Comparison of ENCODE assay signal across 18 cellular contexts in the genomic region with DNA sequence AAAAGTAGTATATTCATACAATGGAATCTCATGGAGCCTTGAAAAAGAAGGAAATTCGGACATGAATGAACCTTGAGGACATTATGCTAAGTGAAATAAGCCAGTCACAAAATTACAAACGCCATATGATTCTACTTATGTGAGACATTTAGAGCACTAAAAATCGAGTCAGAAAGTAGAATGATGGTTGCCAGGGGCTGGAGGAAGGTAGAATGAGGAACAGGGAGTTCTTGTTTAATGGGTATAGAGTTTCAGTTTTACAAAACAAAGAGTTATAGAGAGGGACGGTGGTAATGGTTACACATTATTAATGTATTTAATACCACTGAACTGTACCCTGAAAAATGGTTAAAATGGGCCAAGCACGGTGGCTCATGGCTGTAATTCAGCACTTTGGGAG. TPM values are rescaled to one million over a fixed set of nuclear protein-coding genes. Genes with fewer than 3 reads are reported as not detected.
A peak's percentile ranks its signal among the peaks of the same experiment; 100 is the strongest.
DNase-seq lines count a peak whose midpoint lies in the region; ATAC-seq, FAIRE-seq and TF ChIP-seq lines count a peak whose summit lies in the region.
"Had no signal": no experiment of that assay in that cellular context is flagged by ENCODE, and none has a peak within 500 bp of the region (broad histone marks: within the 10 kb centered on the region; RNA-seq: fewer than 3 reads in every experiment).

No MANE protein-coding gene starts in this region.

- peaks cover 0 to 2% of the 10 kb centered on the region in 2 experiments; a peak in 1 of 4 replicates for H3K36me3 ChIP-seq in GM12878 (ENCODE audit: control insufficient read depth in 2 of 2, insufficient read depth in 2 of 2, low read length in 1 of 2)
- H3K36me3 ChIP-seq: upper lobe of right lung had no signal

- intact Hi-C loops in GM12878 (cut with micrococcal nuclease; ENCODE audit: unreplicated experiment) = no loop called here

- H3K4me3 ChIP-seq in GM12878 (peak overlapping the region; percentile 38; the same call in 1 of the 2 replicates), foreskin fibroblast (ENCODE audit: low read depth in 1 of 2, low read length in 2 of 2) (no peak overlapping the region)
- H3K4me3 ChIP-seq: BLaER1 treated with 17β-estradiol and CSF1 and Interleukin-3, amounts not matched to agents 10 nM and 100 nM; upper lobe of right lung had no signal

- in situ Hi-C loops in GM12878 (cut with MboI) = no loop called here

- no peaks in the 10 kb centered on the region for H4K20me1 ChIP-seq in GM12878 (ENCODE audit: control insufficient read depth, insufficient read depth)

- RAD21 ChIA-PET in GM12878 (lab: Charles Lee; ENCODE audit: unreplicated experiment) = interaction anchor here (1.3 to 2.3 kb wide), 3 partner anchors 22 to 105 kb away, joined by 3 to 9 read pairs (median 3); no protein-coding TSS in a partner anchor

- no peak overlapping the region for H3K9ac ChIP-seq in GM12878 (ENCODE audit: control insufficient read depth, insufficient read depth, low read length)
- H3K9ac ChIP-seq: BLaER1 treated with 17β-estradiol and CSF1 and Interleukin-3, amounts not matched to agents 10 nM and 100 nM had no signal

- H3K27ac ChIP-seq in GM12878 (ENCODE audit: control insufficient read depth, insufficient read depth) = peak overlapping the region; percentile 70
- H3K27ac ChIP-seq: BLaER1 treated with 17β-estradiol and CSF1 and Interleukin-3, amounts not matched to agents 10 nM and 100 nM; epithelial cell of prostate; upper lobe of right lung had no signal

- H3K9me3 ChIP-seq in GM12878 (replicated peaks; ENCODE audit: control insufficient read depth, insufficient read depth, low read length) = peaks cover 10% of the 10 kb centered on the region
- H3K9me3 ChIP-seq: upper lobe of right lung had no signal

- TF ChIP-seq CTCF in GM12878 (IDR thresholded peaks at IDR 0.05 in 2 of 3, conservative IDR thresholded peaks at IDR 0.05 in 1 of 3; ENCODE audit: control insufficient read depth in 2 of 3, extremely low read depth in 1 of 3, insufficient read depth in 1 of 3, low read depth in 3 of 3, low read length in 3 of 3) (no peak), foreskin fibroblast (IDR thresholded peaks at IDR 0.05; ENCODE audit: low read depth, low read length) (no peak)

- POLR2A ChIA-PET in GM12878 (lab: Charles Lee) = interaction anchor here (0.6 to 1.3 kb wide), 2 partner anchors 15 to 51 kb away, joined by 3 to 5 read pairs; no protein-coding TSS in a partner anchor

- no TSS peak for BruUV-seq in GM12878 (replicated peaks; lab: Mats Ljungman, UMichigan)

- no peak for TF ChIP-seq POLR2A in GM12878 (IDR thresholded peaks at IDR 0.05; ENCODE audit: low read depth, low read length)

- no peak overlapping the region for H2AFZ ChIP-seq in GM12878 (ENCODE audit: control insufficient read depth, low read depth, low read length)

- FAIRE-seq in GM12878 (lab: Jason Lieb, UNC) = peak; percentile 74
- FAIRE-seq: islet of Langerhans had no signal

- CTCF ChIA-PET in GM12878 (lab: Yijun Ruan, JAX) = interaction anchor here (0.9 to 1.4 kb wide), 2 partner anchors 8 to 159 kb away, joined by 3 read pairs; no protein-coding TSS in a partner anchor

- peak; percentile 84 for ATAC-seq in GM18861 (IDR thresholded peaks at IDR 0.05; ENCODE audit: unreplicated experiment)
- ATAC-seq in GM21515 (IDR thresholded peaks at IDR 0.05; ENCODE audit: unreplicated experiment) = peak; percentile 61
- ATAC-seq in HG03108 (IDR thresholded peaks at IDR 0.05; ENCODE audit: unreplicated experiment) = peak; percentile 86
- peak; percentile 98 for ATAC-seq in GM12878
- ATAC-seq in activated CD4-positive, CD25-positive, alpha-beta regulatory T cell treated with anti-CD3 and anti-CD28 coated beads, Interleukin-2, amount 50 U/mL, for 24 hours = no peak
- ATAC-seq: sciatic nerve, upper lobe of right lung had no signal

- H3K79me2 ChIP-seq in GM12878 (ENCODE audit: control insufficient read depth, insufficient read depth, low read length) = peaks cover 90% of the 10 kb centered on the region

- WGBS in GM12878 (ENCODE audit: insufficient coverage, insufficient replicate concordance, low lambda C conversion rate, missing lambda C conversion rate) = 6% methylated on average over 5 of the region's 5 CpGs

- H3K4me2 ChIP-seq in GM12878 (ENCODE audit: control insufficient read depth, insufficient read depth) = peak overlapping the region; percentile 75

- DNase-seq in GM12878 (ENCODE audit: low read depth, low spot score) = peak; percentile 69
- DNase-seq in activated CD4-positive, CD25-positive, alpha-beta regulatory T cell (lab: John Stamatoyannopoulos, UW) = no peak
- no peak for DNase-seq in stimulated activated naive CD4-positive, alpha-beta T cell treated with Interleukin-2 at 50 U/mL for 16 hours (lab: John Stamatoyannopoulos, UW)
- DNase-seq in foreskin fibroblast = no peak
- DNase-seq: activated CD4-positive, alpha-beta T cell treated with anti-CD3 and anti-CD28 coated beads, Interleukin-2, amount 50 U/mL, for 48 hours; DND-41; NCI-H187 treated with DMSO at 0.1 percent for 48 hours; NCI-H510A; stimulated activated CD4-positive, alpha-beta T cell treated with anti-CD3 and anti-CD28 coated beads, Interleukin-4, amount 100 ng/mL, for 24 hours; upper lobe of right lung had no signal

- H3K27me3 ChIP-seq in GM12878 (replicated peaks in 1 of 2; ENCODE audit: control insufficient read depth in 2 of 2, insufficient read depth in 2 of 2, low read length in 1 of 2) = no peaks in the 10 kb centered on the region
- H3K27me3 ChIP-seq: BLaER1 treated with 17β-estradiol and CSF1 and Interleukin-3, amounts not matched to agents 10 nM and 100 nM; upper lobe of right lung had no signal

- TF ChIP-seq RAD21 in GM12878 (IDR thresholded peaks at IDR 0.05; ENCODE audit: insufficient read depth, low read depth, low read length) = no peak

- peaks cover 29% of the 10 kb centered on the region for H3K4me1 ChIP-seq in GM12878 (ENCODE audit: control insufficient read depth, insufficient read depth, low read length)
- H3K4me1 ChIP-seq: upper lobe of right lung had no signal

- no peak for TF ChIP-seq EP300 in GM12878 (IDR thresholded peaks at IDR 0.05; ENCODE audit: borderline replicate concordance in 1 of 2, control insufficient read depth in 1 of 2, low read depth in 2 of 2, low read length in 2 of 2)

- SMC1A ChIA-PET in GM12878 (lab: Charles Lee; ENCODE audit: uncharacterized antibody, unreplicated experiment) = interaction anchor here (0.6 to 2.6 kb wide), 10 partner anchors 18 to 130 kb away, joined by 3 to 8 read pairs (median 3); no protein-coding TSS in a partner anchor

TF ChIP-seq in GM12878, 131 proteins besides CTCF, POLR2A, EP300 and RAD21 (continues in another document):
- TF ChIP-seq WRNIP1 (IDR thresholded peaks at IDR 0.05; ENCODE audit: borderline replicate concordance, low read depth, low read length) = no peak
- TF ChIP-seq CREM (IDR thresholded peaks at IDR 0.05; ENCODE audit: low read depth) = no peak
- TF ChIP-seq NRF1 (conservative IDR thresholded peaks at IDR 0.05; ENCODE audit: low read depth, low read length) = no peak
- no peak for TF ChIP-seq CHD1 (IDR thresholded peaks at IDR 0.05; ENCODE audit: low read depth, low read length)
- TF ChIP-seq POU2F2 (IDR thresholded peaks at IDR 0.05; ENCODE audit: borderline replicate concordance, low read depth, low read length) = no peak
- TF ChIP-seq JUND (IDR thresholded peaks at IDR 0.05; ENCODE audit: low read depth, low read length) = no peak
- no peak for TF ChIP-seq CBX5 (IDR thresholded peaks at IDR 0.05; ENCODE audit: low read depth)
- no peak for TF ChIP-seq CREB1 (IDR thresholded peaks at IDR 0.05; ENCODE audit: low read depth)
- no peak for TF ChIP-seq CHD2 (IDR thresholded peaks at IDR 0.05; ENCODE audit: borderline replicate concordance, low read depth, low read length)
- peak; percentile 36; the same call in 1 of the 2 replicates for TF ChIP-seq BMI1 (IDR thresholded peaks at IDR 0.05; ENCODE audit: borderline replicate concordance)
- TF ChIP-seq PML (IDR thresholded peaks at IDR 0.05; ENCODE audit: low read length) = no peak

RNA-seq across cellular contexts. Expression of a gene that starts 19.5 kb away (rescaled TPM):
- total RNA-seq in GM12878 (2013; cell fraction: nucleolus; rRNA removed) = 105 and 108 TPM in 2 replicates
- total RNA-seq in GM12878 (2014; rRNA removed) (16.1 and 17.6 TPM in 2 replicates), GM12878 (2014; rRNA removed; fragmentation: Illumina TruSeq; extraction: Trizol) (21.3 and 21.6 TPM in 2 replicates), GM12878 (2021) (60.8 and 68.3 TPM in 2 replicates)
- 11.2 TPM for polyA plus RNA-seq in GM12878 (2011; ENCODE audit: low read depth)
- polyA plus RNA-seq in GM12878 (2011; rRNA removed) (30.6 and 52.4 TPM in 2 replicates), GM12878 (2014; fragmentation: Illumina TruSeq; extraction: Trizol) (28.1 and 33.8 TPM in 2 replicates), GM12878 (2014; fragmentation: Nextera tagmentation; extraction: Ambion mirVana) (1 to 10 TPM; 4.8 TPM), GM12878 (2014; rRNA removed) (17.9 and 21.7 TPM in 2 replicates), GM12878 (2016; fragmentation: Nextera tagmentation; extraction: Ambion mirVana) (10 to 100 TPM; 62.2 to 78.4 TPM)
- polyA plus RNA-seq in GM12878 (2011; cell fraction: cytosol; rRNA removed) = 15.2 and 22.8 TPM in 2 replicates
- polyA plus RNA-seq in GM12878 (2011; cell fraction: nucleus; rRNA removed) = 18.1 and 18.5 TPM in 2 replicates
- polyA plus RNA-seq in GM12878 (2012) = 25.6 and 36.3 TPM in 2 replicates
- 43.8 and 47.2 TPM in 2 replicates for polyA minus RNA-seq in GM12878 (2011; rRNA and poly(A)+ RNA removed)
- polyA minus RNA-seq in GM12878 (2011; cell fraction: cytosol; rRNA and poly(A)+ RNA removed) = 15.8 and 16.2 TPM in 2 replicates
- 13.7 and 19.9 TPM in 2 replicates for polyA minus RNA-seq in GM12878 (2011; cell fraction: nucleus; rRNA and poly(A)+ RNA removed)

Comparison
In these comparisons a context has a peak if more than half of its experiments do, and no peak if none do; other contexts are left out.
1. ATAC-seq: peak in GM18861 (single experiment), GM21515 (single experiment), HG03108 (single experiment) and GM12878 (single experiment); none in activated CD4-positive, CD25-positive, alpha-beta regulatory T cell treated with anti-CD3 and anti-CD28 coated beads, Interleukin-2, amount 50 U/mL, for 24 hours (0 of 2).